Comparison of ENCODE assay signal across 7 cellular contexts in the genomic region with DNA sequence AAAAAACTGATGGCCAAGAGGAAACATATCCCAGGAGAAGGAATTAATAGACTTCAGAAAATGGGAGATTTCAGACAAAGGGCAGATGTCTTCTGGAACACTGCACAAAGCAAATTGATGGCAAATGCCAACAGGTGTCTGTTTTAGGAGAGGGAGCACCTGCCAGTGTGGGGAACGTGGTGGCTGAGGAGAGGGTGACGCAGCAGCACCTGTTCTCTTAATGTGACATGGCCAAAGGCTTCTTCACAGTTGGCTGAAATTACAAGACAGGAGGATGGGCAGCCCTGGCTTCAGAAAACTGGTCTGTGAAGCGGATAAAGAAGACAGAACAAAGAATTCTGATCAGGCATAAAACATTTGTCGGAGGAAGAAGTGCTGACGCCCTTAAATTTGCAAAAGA.
A peak's percentile ranks its signal among the peaks of the same experiment; 100 is the strongest.
DNase-seq lines count a peak whose midpoint lies in the region; ATAC-seq and TF ChIP-seq lines count a peak whose summit lies in the region.

No MANE protein-coding gene starts in this region.

- H3K27ac ChIP-seq in breast epithelium (peak overlapping the region in 1 of 2 donors; percentile 69), tibial nerve (no peak overlapping the region)

- no peaks in the 10 kb centered on the region for H3K36me3 ChIP-seq in mucosa of descending colon (ENCODE audit: low read depth)
- no peaks in the 10 kb centered on the region for H3K36me3 ChIP-seq in breast epithelium
- H3K36me3 ChIP-seq in tibial nerve, result no peaks in the 10 kb centered on the region

- H3K4me1 ChIP-seq in mucosa of descending colon (ENCODE audit: low read depth) (peaks cover 3% of the 10 kb centered on the region), breast epithelium (peaks cover 0 to 10% of the 10 kb centered on the region in 2 donors), tibial nerve (peaks cover 0 to 6% (median 1%) of the 10 kb centered on the region in 4 donors)

- no peak for TF ChIP-seq EP300 in tibial nerve (IDR thresholded peaks at IDR 0.05)

- intact Hi-C loops in mucosa of descending colon (cut with DNase I, micrococcal nuclease) (no loop called here), breast epithelium (cut with DNase I; ENCODE audit: low total_unique reads) (no loop called here)

- H3K27me3 ChIP-seq in breast epithelium, result no peaks in the 10 kb centered on the region
- H3K27me3 ChIP-seq in tibial nerve, result no peaks in the 10 kb centered on the region

- TF ChIP-seq CTCF in mucosa of descending colon (IDR thresholded peaks at IDR 0.05) (no peak), breast epithelium (IDR thresholded peaks at IDR 0.05) (no peak), tibial nerve (IDR thresholded peaks at IDR 0.05) (no peak)

- peak; percentile 29 for ATAC-seq in GM18867 (IDR thresholded peaks at IDR 0.05; ENCODE audit: unreplicated experiment)
- peak; percentile 27 for ATAC-seq in HG02623 (IDR thresholded peaks at IDR 0.05; ENCODE audit: unreplicated experiment)
- ATAC-seq in mucosa of descending colon, result peak; percentile 47

- H3K9me3 ChIP-seq in mucosa of descending colon, result no peaks in the 10 kb centered on the region
- no peaks in the 10 kb centered on the region for H3K9me3 ChIP-seq in breast epithelium
- H3K9me3 ChIP-seq in tibial nerve, result no peaks in the 10 kb centered on the region

- DNase-seq in NCI-H2107 (lab: John Stamatoyannopoulos, UW), result peak; percentile 89
- DNase-seq in mucosa of descending colon, result no peak
- no peak for DNase-seq in breast epithelium (ENCODE audit: low spot score in 2 of 2)
- DNase-seq in NK-92 (lab: John Stamatoyannopoulos, UW; ENCODE audit: unreplicated experiment), result no peak
- no peak for DNase-seq in tibial nerve (ENCODE audit: low spot score in 2 of 2)

- no peak for TF ChIP-seq POLR2A in breast epithelium (IDR thresholded peaks at IDR 0.05)
- TF ChIP-seq POLR2A in tibial nerve (IDR thresholded peaks at IDR 0.05), result no peak

- H3K4me3 ChIP-seq in mucosa of descending colon (no peak overlapping the region), breast epithelium (no peak overlapping the region), tibial nerve (no peak overlapping the region)

- 89 to 90% methylated on average over 5 of the region's 5 CpGs for WGBS in tibial nerve, 2 donors
